Comparison of ENCODE assay signal across 2 cellular contexts in the genomic region with DNA sequence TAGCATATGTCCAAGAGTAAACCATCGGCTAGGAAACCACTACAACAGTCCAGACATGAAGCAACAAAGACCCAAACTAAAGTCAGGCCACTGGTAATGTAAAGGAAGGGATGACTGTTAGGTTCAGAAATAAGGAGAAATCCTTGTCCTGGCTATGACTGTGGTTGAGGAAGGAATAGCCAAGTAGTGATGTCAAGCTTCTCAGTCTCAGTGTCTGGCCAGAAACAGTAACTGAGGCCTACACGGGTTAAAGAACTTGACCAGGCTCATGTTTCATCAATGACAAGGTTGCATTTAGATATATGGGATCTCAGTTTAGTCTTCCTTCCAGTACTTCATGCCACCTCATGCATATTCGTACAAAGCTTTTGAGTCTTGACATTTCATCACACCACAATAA.
TF ChIP-seq lines count a peak whose summit lies in the region.

No MANE protein-coding gene starts in this region.

TF ChIP-seq in A549, 52 proteins besides CTCF, POLR2A, EP300 and RAD21:
- no peak for TF ChIP-seq SMC3 (IDR thresholded peaks at IDR 0.05)
- TF ChIP-seq EHMT2 (IDR thresholded peaks at IDR 0.05; ENCODE audit: low read depth): no peak
- no peak for TF ChIP-seq HDAC2 (IDR thresholded peaks at IDR 0.05)
- no peak for TF ChIP-seq BCL3 (IDR thresholded peaks at IDR 0.05)
- TF ChIP-seq RFX5 (IDR thresholded peaks at IDR 0.05): no peak
- TF ChIP-seq HEYL (CRISPR knock-in tag; IDR thresholded peaks at IDR 0.05): no peak
TF ChIP-seq in A549: peak in this region for 0.

TF ChIP-seq in IMR-90, 13 proteins besides CTCF, POLR2A, EP300 and RAD21:
- TF ChIP-seq RCOR1 (IDR thresholded peaks at IDR 0.05; ENCODE audit: insufficient replicate concordance, low read length) (no peak), RFX5 (IDR thresholded peaks at IDR 0.05; ENCODE audit: low read depth, low read length) (no peak), CHD1 (IDR thresholded peaks at IDR 0.05; ENCODE audit: low read depth, low read length) (no peak)
